ENCODE assay signal across 24 cellular contexts in genomic region chr12:38783304-38783703, GRCh38.
A peak's percentile ranks its signal among the peaks of the same experiment; 100 is the strongest.
DNase-seq lines count a peak whose midpoint lies in the region; ATAC-seq, FAIRE-seq and TF ChIP-seq lines count a peak whose summit lies in the region.
"Had no signal": no experiment of that assay in that cellular context is flagged by ENCODE, and none has a peak within 500 bp of the region (broad histone marks: within the 10 kb centered on the region; RNA-seq: fewer than 3 reads in every experiment).

No MANE protein-coding gene starts in this region.

- H3K4me1 Mint-ChIP-seq in stimulated activated naive B cell treated with anti-CD40 and anti-IgM and Interleukin-4, amounts not matched to agents 10 μg/mL and 1 μg/mL and 100 μg/mL, for 72 hours: no peaks in the 10 kb centered on the region
- H3K4me1 Mint-ChIP-seq: T-cell had no signal

- H3K9me3 ChIP-seq in A673 (ENCODE audit: low read depth, low read length, poor library complexity, severe bottlenecking): peaks cover 18% of the 10 kb centered on the region
- H3K9me3 ChIP-seq: SK-N-SH had no signal

- H3K4me1 ChIP-seq in A673 (ENCODE audit: insufficient read depth, low read length, poor library complexity, severe bottlenecking): no peaks in the 10 kb centered on the region

- H3K36me3 Mint-ChIP-seq in stimulated activated naive B cell treated with anti-CD40 and anti-IgM and Interleukin-4, amounts not matched to agents 10 μg/mL and 1 μg/mL and 100 μg/mL, for 72 hours: peaks cover 17 to 35% of the 10 kb centered on the region in 2 donors
- H3K36me3 Mint-ChIP-seq: CD4-positive, CD25-positive, alpha-beta regulatory T cell had no signal

- CTCF ChIA-PET in A673 (lab: Charles Lee): no interaction called here

- peak; percentile 64 for FAIRE-seq in GM19239 (lab: Jason Lieb, UNC)
- FAIRE-seq: HTR-8/SVneo had no signal

- TF ChIP-seq CTCF in A673 (conservative IDR thresholded peaks at IDR 0.05; ENCODE audit: low read depth, low read length): no peak

- peaks cover 12 to 22% of the 10 kb centered on the region in 2 donors for H3K9me3 Mint-ChIP-seq in stimulated activated naive B cell treated with anti-CD40 and anti-IgM and Interleukin-4, amounts not matched to agents 10 μg/mL and 1 μg/mL and 100 μg/mL, for 72 hours

- ATAC-seq in GM18511 (IDR thresholded peaks at IDR 0.05; ENCODE audit: unreplicated experiment): peak; percentile 47
- ATAC-seq in HG03045 (IDR thresholded peaks at IDR 0.05; ENCODE audit: unreplicated experiment): peak; percentile 59
- ATAC-seq in GM18498 (IDR thresholded peaks at IDR 0.05; ENCODE audit: unreplicated experiment): no peak
- ATAC-seq in stimulated activated naive B cell treated with anti-CD40 and anti-IgM and Interleukin-4, amounts not matched to agents 10 μg/mL and 1 μg/mL and 100 μg/mL, for 72 hours (replicated peaks): no peak
- ATAC-seq: Panc1, T-cell had no signal

- BruUV-seq in A673 (replicated peaks; lab: Mats Ljungman, UMichigan): no TSS peak

- DNase-seq in GM19239 (ENCODE audit: insufficient read length, low spot score): no peak
- no peak for DNase-seq in DMS153 (lab: John Stamatoyannopoulos, UW)
- DNase-seq in A673 (ENCODE audit: low spot score): no peak
- no peak for DNase-seq in stimulated activated naive B cell treated with anti-CD40 and anti-IgM and Interleukin-4, amounts not matched to agents 10 μg/mL and 1 μg/mL and 100 μg/mL, for 72 hours
- DNase-seq: CD4-positive, CD25-positive, alpha-beta regulatory T cell; COR-L47; DMS79 treated with DMSO at 0.1 percent for 48 hours; KG1; NCI-H1092; NCI-H1436 treated with DMSO at 0.1 percent for 48 hours; NCI-H2029; NCI-H226; NCI-H510A treated with DMSO at 0.1 percent for 48 hours; NCI-H748 treated with DMSO at 0.1 percent for 48 hours; NK-92 treated with Interleukin-12 subunit alpha and Interleukin-12 subunit beta, amount 100 ng/mL, for 24 hours; SIG-M5; SK-N-SH; T-cell had no signal

- no peak overlapping the region for H3K27ac Mint-ChIP-seq in stimulated activated naive B cell treated with anti-CD40 and anti-IgM and Interleukin-4, amounts not matched to agents 10 μg/mL and 1 μg/mL and 100 μg/mL, for 72 hours
- H3K27ac Mint-ChIP-seq: CD4-positive, CD25-positive, alpha-beta regulatory T cell; T-cell; T-helper 2 cell treated with Interferon-gamma antibody and Interleukin-4, amounts not matched to agents 5 μg/mL and 100 μg/mL, for 36 hours had no signal

- POLR2A ChIA-PET in A673 (lab: Charles Lee; ENCODE audit: low non-redundant PET): no interaction called here

- H3K4me3 ChIP-seq in A673 (ENCODE audit: low read depth, low read length, poor library complexity, severe bottlenecking): no peak overlapping the region

- no peaks in the 10 kb centered on the region for H3K27me3 ChIP-seq in A673 (replicated peaks; ENCODE audit: insufficient read depth, low read depth, low read length, poor library complexity)

- H3K27ac ChIP-seq in A673 (ENCODE audit: low read depth, low read length, poor library complexity, severe bottlenecking): no peak overlapping the region

- H3K27me3 Mint-ChIP-seq in stimulated activated naive B cell treated with anti-CD40 and anti-IgM and Interleukin-4, amounts not matched to agents 10 μg/mL and 1 μg/mL and 100 μg/mL, for 72 hours: no peaks in the 10 kb centered on the region
- H3K27me3 Mint-ChIP-seq: CD4-positive, CD25-positive, alpha-beta regulatory T cell; T-cell had no signal

- no peaks in the 10 kb centered on the region for H3K36me3 ChIP-seq in A673 (ENCODE audit: insufficient read depth, low read length, poor library complexity, severe bottlenecking)

- intact Hi-C loops in A673 (cut with micrococcal nuclease; ENCODE audit: unreplicated experiment): no loop called here

- no peak overlapping the region for H3K4me3 Mint-ChIP-seq in stimulated activated naive B cell treated with anti-CD40 and anti-IgM and Interleukin-4, amounts not matched to agents 10 μg/mL and 1 μg/mL and 100 μg/mL, for 72 hours
- H3K4me3 Mint-ChIP-seq: CD4-positive, CD25-positive, alpha-beta regulatory T cell; T-cell; T-helper 2 cell treated with Interferon-gamma antibody and Interleukin-4, amounts not matched to agents 5 μg/mL and 100 μg/mL, for 36 hours had no signal

Comparison
In these comparisons a context has a peak if more than half of its experiments do, and no peak if none do; other contexts are left out.
1. ATAC-seq: peak in GM18511 (single experiment) and HG03045 (single experiment); none in GM18498 (single experiment) and stimulated activated naive B cell treated with anti-CD40 and anti-IgM and Interleukin-4, amounts not matched to agents 10 μg/mL and 1 μg/mL and 100 μg/mL, for 72 hours (0 of 2).